9 cellular contexts compared by ENCODE assay signal in genomic region chr1:220093361-220094015, GRCh38. TPM values are rescaled to one million over a fixed set of nuclear protein-coding genes. Genes with fewer than 3 reads are reported as not detected.
A peak's percentile ranks its signal among the peaks of the same experiment; 100 is the strongest.
DNase-seq lines count a peak whose midpoint lies in the region; ATAC-seq, FAIRE-seq and TF ChIP-seq lines count a peak whose summit lies in the region.
"Had no signal": no experiment of that assay in that cellular context is flagged by ENCODE, and none has a peak within 500 bp of the region (broad histone marks: within the 10 kb centered on the region; RNA-seq: fewer than 3 reads in every experiment).

No MANE protein-coding gene starts in this region.

- CTCF ChIA-PET in activated naive CD4-positive, alpha-beta T cell treated with anti-CD3 and anti-CD28 coated beads for 36 hours (lab: Charles Lee) = no interaction called here

- no peak for FAIRE-seq in RCC 7860 (lab: Jason Lieb, UNC)

- no peak for TF ChIP-seq CTCF in nephron progenitor cell (IDR thresholded peaks at IDR 0.05)

- H3K27ac Mint-ChIP-seq in activated naive CD4-positive, alpha-beta T cell treated with anti-CD3 and anti-CD28 coated beads for 36 hours = peak overlapping the region; percentile 61
- H3K27ac Mint-ChIP-seq in nephron progenitor cell = no peak overlapping the region
- H3K27ac Mint-ChIP-seq in activated T-helper 1 cell treated with anti-CD3 and anti-CD28 coated beads, Interleukin-12 subunit alpha, Interleukin-12 subunit beta, Interleukin-2, Interleukin-4 antibody, amounts not matched to agents 30 ng/mL and 10 ng/mL and 1 ng/mL, durations not matched to agents 14 hours and 24 hours and 36 hours = no peak overlapping the region

- intact Hi-C loops in activated naive CD4-positive, alpha-beta T cell treated with anti-CD3 and anti-CD28 coated beads for 36 hours (cut with micrococcal nuclease) = loop anchor here (1.0 to 10.0 kb wide), 4 partner anchors 47 to 1808 kb away; partner anchors contain the start of genes EPRS1 and RRP15
- intact Hi-C loops in activated T-helper 1 cell treated with anti-CD3 and anti-CD28 coated beads, Interleukin-12 subunit alpha, Interleukin-12 subunit beta, Interleukin-2, Interleukin-4 antibody, amounts not matched to agents 30 ng/mL and 10 ng/mL and 1 ng/mL, durations not matched to agents 14 hours and 24 hours and 36 hours (cut with micrococcal nuclease) = loop anchor here (1.0 to 5.0 kb wide), 4 partner anchors 47 to 1806 kb away; partner anchors contain the start of genes EPRS1, RAB3GAP2 and RRP15

- DNase-seq in activated naive CD4-positive, alpha-beta T cell treated with anti-CD3 and anti-CD28 coated beads for 36 hours = no peak
- DNase-seq in activated naive CD4-positive, alpha-beta T cell treated with Interleukin-2 at 50 U/mL for 16 hours = no peak
- peak; percentile 79 for DNase-seq in amniotic stem cell (lab: John Stamatoyannopoulos, UW)
- no peak for DNase-seq in nephron progenitor cell
- DNase-seq in NCI-H524 (lab: John Stamatoyannopoulos, UW) = no peak
- DNase-seq in activated T-helper 1 cell treated with anti-CD3 and anti-CD28 coated beads, Interleukin-12 subunit alpha, Interleukin-12 subunit beta, Interleukin-2, Interleukin-4 antibody, amounts not matched to agents 30 ng/mL and 10 ng/mL and 1 ng/mL, durations not matched to agents 14 hours and 24 hours and 36 hours (ENCODE audit: low spot score) = no peak
- no peak for DNase-seq in RCC 7860 (ENCODE audit: low spot score)

- peak; percentile 10 for ATAC-seq in HG03342 (IDR thresholded peaks at IDR 0.05; ENCODE audit: unreplicated experiment)

- H3K27me3 Mint-ChIP-seq in activated naive CD4-positive, alpha-beta T cell treated with anti-CD3 and anti-CD28 coated beads for 36 hours (ENCODE audit: low read depth) = no peaks in the 10 kb centered on the region
- H3K27me3 Mint-ChIP-seq in nephron progenitor cell (ENCODE audit: low read depth, poor library complexity) = peaks cover 6% of the 10 kb centered on the region
- H3K27me3 Mint-ChIP-seq in activated T-helper 1 cell treated with anti-CD3 and anti-CD28 coated beads, Interleukin-12 subunit alpha, Interleukin-12 subunit beta, Interleukin-2, Interleukin-4 antibody, amounts not matched to agents 30 ng/mL and 10 ng/mL and 1 ng/mL, durations not matched to agents 14 hours and 24 hours and 36 hours (ENCODE audit: insufficient read depth) = no peaks in the 10 kb centered on the region

- H3K36me3 Mint-ChIP-seq in activated naive CD4-positive, alpha-beta T cell treated with anti-CD3 and anti-CD28 coated beads for 36 hours (ENCODE audit: low read depth) = peaks cover 11% of the 10 kb centered on the region
- peaks cover 29% of the 10 kb centered on the region for H3K36me3 Mint-ChIP-seq in nephron progenitor cell (ENCODE audit: low read depth)
- H3K36me3 Mint-ChIP-seq in activated T-helper 1 cell treated with anti-CD3 and anti-CD28 coated beads, Interleukin-12 subunit alpha, Interleukin-12 subunit beta, Interleukin-2, Interleukin-4 antibody, amounts not matched to agents 30 ng/mL and 10 ng/mL and 1 ng/mL, durations not matched to agents 14 hours and 24 hours and 36 hours (ENCODE audit: low read depth) = peaks cover 17% of the 10 kb centered on the region

- peaks cover 24% of the 10 kb centered on the region for H3K4me1 Mint-ChIP-seq in activated naive CD4-positive, alpha-beta T cell treated with anti-CD3 and anti-CD28 coated beads for 36 hours (ENCODE audit: low read depth)
- peaks cover 25% of the 10 kb centered on the region for H3K4me1 Mint-ChIP-seq in nephron progenitor cell
- H3K4me1 Mint-ChIP-seq in activated T-helper 1 cell treated with anti-CD3 and anti-CD28 coated beads, Interleukin-12 subunit alpha, Interleukin-12 subunit beta, Interleukin-2, Interleukin-4 antibody, amounts not matched to agents 30 ng/mL and 10 ng/mL and 1 ng/mL, durations not matched to agents 14 hours and 24 hours and 36 hours (ENCODE audit: low read depth) = peaks cover 24% of the 10 kb centered on the region

- no peaks in the 10 kb centered on the region for H3K9me3 Mint-ChIP-seq in activated naive CD4-positive, alpha-beta T cell treated with anti-CD3 and anti-CD28 coated beads for 36 hours
- H3K9me3 Mint-ChIP-seq in nephron progenitor cell = no peaks in the 10 kb centered on the region
- H3K9me3 Mint-ChIP-seq in activated T-helper 1 cell treated with anti-CD3 and anti-CD28 coated beads, Interleukin-12 subunit alpha, Interleukin-12 subunit beta, Interleukin-2, Interleukin-4 antibody, amounts not matched to agents 30 ng/mL and 10 ng/mL and 1 ng/mL, durations not matched to agents 14 hours and 24 hours and 36 hours = no peaks in the 10 kb centered on the region
- H3K9me3 Mint-ChIP-seq: activated naive CD4-positive, alpha-beta T cell treated with anti-CD3 and anti-CD28 coated beads, Interleukin-2, amount 50 U/mL, for 72 hours had no signal

- peak overlapping the region; percentile 34 for H3K4me3 Mint-ChIP-seq in activated naive CD4-positive, alpha-beta T cell treated with anti-CD3 and anti-CD28 coated beads for 36 hours
- H3K4me3 Mint-ChIP-seq in nephron progenitor cell = peak overlapping the region; percentile 34
- no peak overlapping the region for H3K4me3 Mint-ChIP-seq in activated T-helper 1 cell treated with anti-CD3 and anti-CD28 coated beads, Interleukin-12 subunit alpha, Interleukin-12 subunit beta, Interleukin-2, Interleukin-4 antibody, amounts not matched to agents 30 ng/mL and 10 ng/mL and 1 ng/mL, durations not matched to agents 14 hours and 24 hours and 36 hours

RNA-seq across cellular contexts. Expression of gene IARS2, which starts 0.4 kb away (rescaled TPM):
- total RNA-seq in activated naive CD4-positive, alpha-beta T cell treated with anti-CD3 and anti-CD28 coated beads for 36 hours = 10 to 100 TPM; 59.7 to 60.3 TPM
- total RNA-seq in activated T-helper 1 cell treated with anti-CD3 and anti-CD28 coated beads, Interleukin-12 subunit alpha, Interleukin-12 subunit beta, Interleukin-2, Interleukin-4 antibody, amounts not matched to agents 30 ng/mL and 10 ng/mL and 1 ng/mL, durations not matched to agents 14 hours and 24 hours and 36 hours = 72.8 and 74.7 TPM in 2 replicates

RNA-seq across cellular contexts. Expression of gene BPNT1, which starts 3.9 kb away (rescaled TPM):
- 10 to 100 TPM; 18.5 to 21.3 TPM for total RNA-seq in activated naive CD4-positive, alpha-beta T cell treated with anti-CD3 and anti-CD28 coated beads for 36 hours
- 27.0 and 28.2 TPM in 2 replicates for total RNA-seq in activated T-helper 1 cell treated with anti-CD3 and anti-CD28 coated beads, Interleukin-12 subunit alpha, Interleukin-12 subunit beta, Interleukin-2, Interleukin-4 antibody, amounts not matched to agents 30 ng/mL and 10 ng/mL and 1 ng/mL, durations not matched to agents 14 hours and 24 hours and 36 hours

RNA-seq across cellular contexts. Expression of gene EPRS1, which starts 47.2 kb away (rescaled TPM):
- total RNA-seq in activated naive CD4-positive, alpha-beta T cell treated with anti-CD3 and anti-CD28 coated beads for 36 hours = 100 to 1,000 TPM; 227 to 229 TPM
- 176 and 188 TPM in 2 replicates for total RNA-seq in activated T-helper 1 cell treated with anti-CD3 and anti-CD28 coated beads, Interleukin-12 subunit alpha, Interleukin-12 subunit beta, Interleukin-2, Interleukin-4 antibody, amounts not matched to agents 30 ng/mL and 10 ng/mL and 1 ng/mL, durations not matched to agents 14 hours and 24 hours and 36 hours
